1 cellular context compared by ENCODE assay signal in the genomic region with DNA sequence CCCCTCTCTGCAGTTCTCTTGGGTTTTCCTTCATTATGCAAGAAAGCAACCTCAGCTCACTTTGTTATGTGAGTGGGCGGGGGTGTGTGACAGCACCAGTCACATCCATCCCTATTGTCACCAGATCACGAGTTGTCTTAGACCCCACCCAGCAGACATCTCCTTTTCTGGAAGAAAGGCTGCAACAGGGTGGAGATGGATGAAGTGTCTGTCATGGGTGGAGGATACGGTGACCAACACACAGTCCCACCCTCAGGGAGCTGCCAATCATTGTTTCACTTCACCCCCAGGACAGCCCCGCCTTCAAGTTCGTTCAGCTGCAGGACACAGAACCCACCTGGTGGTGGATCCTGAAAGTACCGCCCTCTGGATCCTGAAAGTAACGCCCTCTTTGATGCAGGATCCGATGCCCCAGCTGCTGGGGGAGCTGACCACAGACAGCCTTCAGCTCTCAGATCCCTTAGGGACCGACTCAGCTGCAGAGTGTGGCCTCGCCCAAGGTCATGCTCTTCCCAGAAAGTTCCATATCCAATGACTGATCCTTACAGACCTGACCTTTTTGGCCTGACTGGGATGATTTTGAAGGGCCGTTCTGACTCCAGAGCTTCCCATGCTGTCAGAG.
TF ChIP-seq lines count a peak whose summit lies in the region.

No MANE protein-coding gene starts in this region.

TF ChIP-seq in GM12878, 131 proteins besides CTCF, POLR2A, EP300 and RAD21 (continued from another document):
- peak; percentile 82 for TF ChIP-seq PBX3 (IDR thresholded peaks at IDR 0.05; ENCODE audit: insufficient replicate concordance, low read depth, low read length)
- no peak for TF ChIP-seq CBFB (IDR thresholded peaks at IDR 0.05; ENCODE audit: low read depth)
- TF ChIP-seq, protein P1, sequence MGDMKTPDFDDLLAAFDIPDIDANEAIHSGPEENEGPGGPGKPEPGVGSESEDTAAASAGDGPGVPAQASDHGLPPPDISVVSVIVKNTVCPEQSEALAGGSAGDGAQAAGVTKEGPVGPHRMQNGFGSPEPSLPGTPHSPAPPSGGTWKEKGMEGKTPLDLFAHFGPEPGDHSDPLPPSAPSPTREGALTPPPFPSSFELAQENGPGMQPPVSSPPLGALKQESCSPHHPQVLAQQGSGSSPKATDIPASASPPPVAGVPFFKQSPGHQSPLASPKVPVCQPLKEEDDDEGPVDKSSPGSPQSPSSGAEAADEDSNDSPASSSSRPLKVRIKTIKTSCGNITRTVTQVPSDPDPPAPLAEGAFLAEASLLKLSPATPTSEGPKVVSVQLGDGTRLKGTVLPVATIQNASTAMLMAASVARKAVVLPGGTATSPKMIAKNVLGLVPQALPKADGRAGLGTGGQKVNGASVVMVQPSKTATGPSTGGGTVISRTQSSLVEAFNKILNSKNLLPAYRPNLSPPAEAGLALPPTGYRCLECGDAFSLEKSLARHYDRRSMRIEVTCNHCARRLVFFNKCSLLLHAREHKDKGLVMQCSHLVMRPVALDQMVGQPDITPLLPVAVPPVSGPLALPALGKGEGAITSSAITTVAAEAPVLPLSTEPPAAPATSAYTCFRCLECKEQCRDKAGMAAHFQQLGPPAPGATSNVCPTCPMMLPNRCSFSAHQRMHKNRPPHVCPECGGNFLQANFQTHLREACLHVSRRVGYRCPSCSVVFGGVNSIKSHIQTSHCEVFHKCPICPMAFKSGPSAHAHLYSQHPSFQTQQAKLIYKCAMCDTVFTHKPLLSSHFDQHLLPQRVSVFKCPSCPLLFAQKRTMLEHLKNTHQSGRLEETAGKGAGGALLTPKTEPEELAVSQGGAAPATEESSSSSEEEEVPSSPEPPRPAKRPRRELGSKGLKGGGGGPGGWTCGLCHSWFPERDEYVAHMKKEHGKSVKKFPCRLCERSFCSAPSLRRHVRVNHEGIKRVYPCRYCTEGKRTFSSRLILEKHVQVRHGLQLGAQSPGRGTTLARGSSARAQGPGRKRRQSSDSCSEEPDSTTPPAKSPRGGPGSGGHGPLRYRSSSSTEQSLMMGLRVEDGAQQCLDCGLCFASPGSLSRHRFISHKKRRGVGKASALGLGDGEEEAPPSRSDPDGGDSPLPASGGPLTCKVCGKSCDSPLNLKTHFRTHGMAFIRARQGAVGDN (IDR thresholded peaks at IDR 0.05): no peak
- no peak for TF ChIP-seq ASH2L (IDR thresholded peaks at IDR 0.05; ENCODE audit: borderline replicate concordance, low read depth)
- no peak for TF ChIP-seq GATAD2B (conservative IDR thresholded peaks at IDR 0.05; ENCODE audit: low read depth)
- peak; percentile 41; the same call in 1 of the 2 replicates for TF ChIP-seq IKZF1 (conservative IDR thresholded peaks at IDR 0.05)
- TF ChIP-seq, protein P2, sequence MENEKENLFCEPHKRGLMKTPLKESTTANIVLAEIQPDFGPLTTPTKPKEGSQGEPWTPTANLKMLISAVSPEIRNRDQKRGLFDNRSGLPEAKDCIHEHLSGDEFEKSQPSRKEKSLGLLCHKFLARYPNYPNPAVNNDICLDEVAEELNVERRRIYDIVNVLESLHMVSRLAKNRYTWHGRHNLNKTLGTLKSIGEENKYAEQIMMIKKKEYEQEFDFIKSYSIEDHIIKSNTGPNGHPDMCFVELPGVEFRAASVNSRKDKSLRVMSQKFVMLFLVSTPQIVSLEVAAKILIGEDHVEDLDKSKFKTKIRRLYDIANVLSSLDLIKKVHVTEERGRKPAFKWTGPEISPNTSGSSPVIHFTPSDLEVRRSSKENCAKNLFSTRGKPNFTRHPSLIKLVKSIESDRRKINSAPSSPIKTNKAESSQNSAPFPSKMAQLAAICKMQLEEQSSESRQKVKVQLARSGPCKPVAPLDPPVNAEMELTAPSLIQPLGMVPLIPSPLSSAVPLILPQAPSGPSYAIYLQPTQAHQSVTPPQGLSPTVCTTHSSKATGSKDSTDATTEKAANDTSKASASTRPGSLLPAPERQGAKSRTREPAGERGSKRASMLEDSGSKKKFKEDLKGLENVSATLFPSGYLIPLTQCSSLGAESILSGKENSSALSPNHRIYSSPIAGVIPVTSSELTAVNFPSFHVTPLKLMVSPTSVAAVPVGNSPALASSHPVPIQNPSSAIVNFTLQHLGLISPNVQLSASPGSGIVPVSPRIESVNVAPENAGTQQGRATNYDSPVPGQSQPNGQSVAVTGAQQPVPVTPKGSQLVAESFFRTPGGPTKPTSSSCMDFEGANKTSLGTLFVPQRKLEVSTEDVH (IDR thresholded peaks at IDR 0.05; ENCODE audit: low read depth, partially characterized antibody): no peak
- TF ChIP-seq, protein P3, sequence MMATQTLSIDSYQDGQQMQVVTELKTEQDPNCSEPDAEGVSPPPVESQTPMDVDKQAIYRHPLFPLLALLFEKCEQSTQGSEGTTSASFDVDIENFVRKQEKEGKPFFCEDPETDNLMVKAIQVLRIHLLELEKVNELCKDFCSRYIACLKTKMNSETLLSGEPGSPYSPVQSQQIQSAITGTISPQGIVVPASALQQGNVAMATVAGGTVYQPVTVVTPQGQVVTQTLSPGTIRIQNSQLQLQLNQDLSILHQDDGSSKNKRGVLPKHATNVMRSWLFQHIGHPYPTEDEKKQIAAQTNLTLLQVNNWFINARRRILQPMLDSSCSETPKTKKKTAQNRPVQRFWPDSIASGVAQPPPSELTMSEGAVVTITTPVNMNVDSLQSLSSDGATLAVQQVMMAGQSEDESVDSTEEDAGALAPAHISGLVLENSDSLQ (IDR thresholded peaks at IDR 0.05): peak; percentile 93
- TF ChIP-seq YY1 (IDR thresholded peaks at IDR 0.05; ENCODE audit: low read depth, low read length): no peak
- TF ChIP-seq SIN3A (IDR thresholded peaks at IDR 0.05; ENCODE audit: low read depth, low read length): no peak
- no peak for TF ChIP-seq FOXK2 (IDR thresholded peaks at IDR 0.05)
- TF ChIP-seq KLF5 (IDR thresholded peaks at IDR 0.05; ENCODE audit: partially characterized antibody): no peak
- no peak for TF ChIP-seq IRF4 (IDR thresholded peaks at IDR 0.05; ENCODE audit: low read depth, low read length)
- TF ChIP-seq NR2F1 (conservative IDR thresholded peaks at IDR 0.05): 0 out of 2 replicates have a peak, but pooled peaks have one; percentile 9
- TF ChIP-seq RUNX3 (IDR thresholded peaks at IDR 0.05; ENCODE audit: low read length): 0 out of 2 replicates have a peak, but pooled peaks have one; percentile 17
- TF ChIP-seq SMAD5 (IDR thresholded peaks at IDR 0.05; ENCODE audit: low read depth): no peak
- no peak for TF ChIP-seq PAX8 (IDR thresholded peaks at IDR 0.05)
- no peak for TF ChIP-seq TCF12 (IDR thresholded peaks at IDR 0.05; ENCODE audit: low read depth, low read length)
- no peak for TF ChIP-seq MTA3 (IDR thresholded peaks at IDR 0.05; ENCODE audit: borderline replicate concordance, low read length)
- no peak for TF ChIP-seq POLR2AphosphoS2 (IDR thresholded peaks at IDR 0.05; ENCODE audit: low read depth, low read length)
- no peak for TF ChIP-seq SREBF1 (IDR thresholded peaks at IDR 0.05; ENCODE audit: low read length)
TF ChIP-seq in GM12878: peak in this region for 9.
